Comparison of ENCODE assay signal across 1 cellular context in the genomic region with DNA sequence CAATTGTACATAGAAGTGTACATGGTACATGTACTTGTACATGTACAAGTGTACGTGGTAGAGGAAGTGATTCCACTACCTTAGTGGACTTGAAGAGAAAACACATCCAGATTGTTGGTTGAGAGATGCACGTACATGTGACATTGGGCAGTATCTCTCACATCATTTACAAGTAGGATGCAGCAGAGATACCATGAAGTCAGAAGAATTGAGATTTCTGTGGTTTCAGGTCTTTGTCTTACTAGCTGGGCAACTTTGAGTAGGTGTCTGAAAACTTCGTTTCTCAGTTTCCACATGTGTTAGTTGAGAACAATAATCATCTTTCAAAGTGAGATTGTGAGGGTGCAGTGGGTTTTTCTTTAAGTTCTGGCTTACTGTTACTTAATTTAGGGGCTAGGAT.
TF ChIP-seq lines count a peak whose summit lies in the region.

No MANE protein-coding gene starts in this region.

TF ChIP-seq in GM23338, 12 proteins besides CTCF, POLR2A, EP300 and RAD21 (continued from another document):
- TF ChIP-seq ZNF331 (CRISPR knock-in tag; IDR thresholded peaks at IDR 0.05; ENCODE audit: low read depth) = no peak
- TF ChIP-seq, protein P1, sequence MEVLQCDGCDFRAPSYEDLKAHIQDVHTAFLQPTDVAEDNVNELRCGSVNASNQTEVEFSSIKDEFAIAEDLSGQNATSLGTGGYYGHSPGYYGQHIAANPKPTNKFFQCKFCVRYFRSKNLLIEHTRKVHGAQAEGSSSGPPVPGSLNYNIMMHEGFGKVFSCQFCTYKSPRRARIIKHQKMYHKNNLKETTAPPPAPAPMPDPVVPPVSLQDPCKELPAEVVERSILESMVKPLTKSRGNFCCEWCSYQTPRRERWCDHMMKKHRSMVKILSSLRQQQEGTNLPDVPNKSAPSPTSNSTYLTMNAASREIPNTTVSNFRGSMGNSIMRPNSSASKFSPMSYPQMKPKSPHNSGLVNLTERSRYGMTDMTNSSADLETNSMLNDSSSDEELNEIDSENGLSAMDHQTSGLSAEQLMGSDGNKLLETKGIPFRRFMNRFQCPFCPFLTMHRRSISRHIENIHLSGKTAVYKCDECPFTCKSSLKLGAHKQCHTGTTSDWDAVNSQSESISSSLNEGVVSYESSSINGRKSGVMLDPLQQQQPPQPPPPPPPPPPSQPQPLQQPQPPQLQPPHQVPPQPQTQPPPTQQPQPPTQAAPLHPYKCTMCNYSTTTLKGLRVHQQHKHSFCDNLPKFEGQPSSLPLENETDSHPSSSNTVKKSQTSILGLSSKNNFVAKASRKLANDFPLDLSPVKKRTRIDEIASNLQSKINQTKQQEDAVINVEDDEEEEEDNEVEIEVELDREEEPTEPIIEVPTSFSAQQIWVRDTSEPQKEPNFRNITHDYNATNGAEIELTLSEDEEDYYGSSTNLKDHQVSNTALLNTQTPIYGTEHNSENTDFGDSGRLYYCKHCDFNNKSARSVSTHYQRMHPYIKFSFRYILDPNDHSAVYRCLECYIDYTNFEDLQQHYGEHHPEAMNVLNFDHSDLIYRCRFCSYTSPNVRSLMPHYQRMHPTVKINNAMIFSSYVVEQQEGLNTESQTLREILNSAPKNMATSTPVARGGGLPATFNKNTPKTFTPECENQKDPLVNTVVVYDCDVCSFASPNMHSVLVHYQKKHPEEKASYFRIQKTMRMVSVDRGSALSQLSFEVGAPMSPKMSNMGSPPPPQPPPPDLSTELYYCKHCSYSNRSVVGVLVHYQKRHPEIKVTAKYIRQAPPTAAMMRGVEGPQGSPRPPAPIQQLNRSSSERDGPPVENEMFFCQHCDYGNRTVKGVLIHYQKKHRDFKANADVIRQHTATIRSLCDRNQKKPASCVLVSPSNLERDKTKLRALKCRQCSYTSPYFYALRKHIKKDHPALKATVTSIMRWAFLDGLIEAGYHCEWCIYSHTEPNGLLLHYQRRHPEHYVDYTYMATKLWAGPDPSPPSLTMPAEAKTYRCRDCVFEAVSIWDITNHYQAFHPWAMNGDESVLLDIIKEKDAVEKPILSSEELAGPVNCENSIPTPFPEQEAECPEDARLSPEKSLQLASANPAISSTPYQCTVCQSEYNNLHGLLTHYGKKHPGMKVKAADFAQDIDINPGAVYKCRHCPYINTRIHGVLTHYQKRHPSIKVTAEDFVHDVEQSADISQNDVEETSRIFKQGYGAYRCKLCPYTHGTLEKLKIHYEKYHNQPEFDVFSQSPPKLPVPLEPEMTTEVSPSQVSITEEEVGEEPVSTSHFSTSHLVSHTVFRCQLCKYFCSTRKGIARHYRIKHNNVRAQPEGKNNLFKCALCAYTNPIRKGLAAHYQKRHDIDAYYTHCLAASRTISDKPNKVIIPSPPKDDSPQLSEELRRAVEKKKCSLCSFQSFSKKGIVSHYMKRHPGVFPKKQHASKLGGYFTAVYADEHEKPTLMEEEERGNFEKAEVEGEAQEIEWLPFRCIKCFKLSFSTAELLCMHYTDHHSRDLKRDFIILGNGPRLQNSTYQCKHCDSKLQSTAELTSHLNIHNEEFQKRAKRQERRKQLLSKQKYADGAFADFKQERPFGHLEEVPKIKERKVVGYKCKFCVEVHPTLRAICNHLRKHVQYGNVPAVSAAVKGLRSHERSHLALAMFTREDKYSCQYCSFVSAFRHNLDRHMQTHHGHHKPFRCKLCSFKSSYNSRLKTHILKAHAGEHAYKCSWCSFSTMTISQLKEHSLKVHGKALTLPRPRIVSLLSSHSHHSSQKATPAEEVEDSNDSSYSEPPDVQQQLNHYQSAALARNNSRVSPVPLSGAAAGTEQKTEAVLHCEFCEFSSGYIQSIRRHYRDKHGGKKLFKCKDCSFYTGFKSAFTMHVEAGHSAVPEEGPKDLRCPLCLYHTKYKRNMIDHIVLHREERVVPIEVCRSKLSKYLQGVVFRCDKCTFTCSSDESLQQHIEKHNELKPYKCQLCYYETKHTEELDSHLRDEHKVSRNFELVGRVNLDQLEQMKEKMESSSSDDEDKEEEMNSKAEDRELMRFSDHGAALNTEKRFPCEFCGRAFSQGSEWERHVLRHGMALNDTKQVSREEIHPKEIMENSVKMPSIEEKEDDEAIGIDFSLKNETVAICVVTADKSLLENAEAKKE (CRISPR knock-in tag; IDR thresholded peaks at IDR 0.05) = no peak
TF ChIP-seq in GM23338: peak in this region for 0.
